1 cellular context compared by ENCODE assay signal in genomic region chr2:143948710-143949109, GRCh38.
TF ChIP-seq lines count a peak whose summit lies in the region.

No MANE protein-coding gene starts in this region.

TF ChIP-seq in GM12878, 131 proteins besides CTCF, POLR2A, EP300 and RAD21 (continued from another document):
- no peak for TF ChIP-seq CUX1 (IDR thresholded peaks at IDR 0.05; ENCODE audit: insufficient replicate concordance, low read depth, low read length)
- no peak for TF ChIP-seq ZBTB40 (IDR thresholded peaks at IDR 0.05; ENCODE audit: borderline replicate concordance)
- no peak for TF ChIP-seq MAX (IDR thresholded peaks at IDR 0.05; ENCODE audit: low read depth, low read length)
- no peak for TF ChIP-seq CHD2 (IDR thresholded peaks at IDR 0.05; ENCODE audit: borderline replicate concordance, low read depth, low read length)
- TF ChIP-seq RELA (IDR thresholded peaks at IDR 0.05; ENCODE audit: borderline replicate concordance, partially characterized antibody), result no peak
- no peak for TF ChIP-seq SUZ12 (IDR thresholded peaks at IDR 0.05; ENCODE audit: unreplicated experiment)
- TF ChIP-seq MEF2B (IDR thresholded peaks at IDR 0.05; ENCODE audit: partially characterized antibody, poor library complexity, severe bottlenecking), result no peak
- no peak for TF ChIP-seq SPI1 (IDR thresholded peaks at IDR 0.05; ENCODE audit: borderline replicate concordance, insufficient read depth, low read depth, low read length)
- no peak for TF ChIP-seq BCL3 (IDR thresholded peaks at IDR 0.05; ENCODE audit: borderline replicate concordance, insufficient read depth, low read depth, low read length, poor library complexity, severe bottlenecking)
